In genomic region chr18:6015364-6015763, GRCh38 we compare ENCODE assay signal across 23 cellular contexts.
"Had no signal": no experiment of that assay in that cellular context is flagged by ENCODE, and none has a peak within 500 bp of the region (broad histone marks: within the 10 kb centered on the region; RNA-seq: fewer than 3 reads in every experiment).

No MANE protein-coding gene starts in this region.

- H3K9ac ChIP-seq: neural progenitor cell had no signal

- ATAC-seq: natural killer cell; sciatic nerve; stimulated activated naive B cell treated with anti-CD40 and anti-IgM and Interleukin-4, amounts not matched to agents 10 μg/mL and 1 μg/mL and 100 μg/mL, for 72 hours had no signal

- H3K4me2 ChIP-seq: neural progenitor cell had no signal

- H3K4me1 ChIP-seq: left ventricle myocardium inferior, neural progenitor cell, right atrium auricular region, tibial nerve, uterus had no signal

- H3K27me3 ChIP-seq: neutrophil, ovary, right atrium auricular region, suprapubic skin, tibial nerve, uterus had no signal

- DNase-seq: islet precursor cell; left ventricle myocardium inferior; mesendoderm; naive B cell; natural killer cell; nephron progenitor cell; occipital lobe; ovary; stimulated activated CD4-positive, alpha-beta T cell treated with anti-CD3 and anti-CD28 coated beads, Interleukin-12 subunit alpha, Interleukin-12 subunit beta, amount 100 ng/mL, for 4 hours; stimulated activated CD4-positive, alpha-beta T cell treated with anti-CD3 and anti-CD28 coated beads, Interleukin-15, amount 100 ng/mL, for 24 hours; stimulated activated CD4-positive, alpha-beta T cell treated with anti-CD3 and anti-CD28 coated beads, Interleukin-2, amount 100 ng/mL, for 24 hours; stimulated activated CD4-positive, alpha-beta T cell treated with anti-CD3 and anti-CD28 coated beads, Interleukin-4, amount 100 ng/mL, for 1 hour; stimulated activated naive B cell treated with anti-CD40 and anti-IgM and Interleukin-4, amounts not matched to agents 10 μg/mL and 1 μg/mL and 100 μg/mL, for 72 hours; uterus had no signal

- H3K27ac ChIP-seq: left ventricle myocardium inferior, neural progenitor cell, neutrophil, ovary, right atrium auricular region, skin epidermis, suprapubic skin, thoracic aorta, tibial nerve, uterus had no signal

- H3K36me3 ChIP-seq: left ventricle myocardium inferior, neural progenitor cell, neutrophil, ovary, right atrium auricular region, suprapubic skin, thoracic aorta, tibial nerve, uterus had no signal

- H3K9me3 ChIP-seq: left ventricle myocardium inferior, neutrophil, ovary, right atrium auricular region, suprapubic skin, thoracic aorta, tibial nerve, uterus had no signal

- H3K4me3 ChIP-seq: left ventricle myocardium inferior, lung, neural progenitor cell, ovary, right atrium auricular region, skin epidermis, suprapubic skin, thoracic aorta, tibial nerve, uterus had no signal

- H2AFZ ChIP-seq: neural progenitor cell had no signal
